8 cellular contexts compared by ENCODE assay signal in the genomic region with DNA sequence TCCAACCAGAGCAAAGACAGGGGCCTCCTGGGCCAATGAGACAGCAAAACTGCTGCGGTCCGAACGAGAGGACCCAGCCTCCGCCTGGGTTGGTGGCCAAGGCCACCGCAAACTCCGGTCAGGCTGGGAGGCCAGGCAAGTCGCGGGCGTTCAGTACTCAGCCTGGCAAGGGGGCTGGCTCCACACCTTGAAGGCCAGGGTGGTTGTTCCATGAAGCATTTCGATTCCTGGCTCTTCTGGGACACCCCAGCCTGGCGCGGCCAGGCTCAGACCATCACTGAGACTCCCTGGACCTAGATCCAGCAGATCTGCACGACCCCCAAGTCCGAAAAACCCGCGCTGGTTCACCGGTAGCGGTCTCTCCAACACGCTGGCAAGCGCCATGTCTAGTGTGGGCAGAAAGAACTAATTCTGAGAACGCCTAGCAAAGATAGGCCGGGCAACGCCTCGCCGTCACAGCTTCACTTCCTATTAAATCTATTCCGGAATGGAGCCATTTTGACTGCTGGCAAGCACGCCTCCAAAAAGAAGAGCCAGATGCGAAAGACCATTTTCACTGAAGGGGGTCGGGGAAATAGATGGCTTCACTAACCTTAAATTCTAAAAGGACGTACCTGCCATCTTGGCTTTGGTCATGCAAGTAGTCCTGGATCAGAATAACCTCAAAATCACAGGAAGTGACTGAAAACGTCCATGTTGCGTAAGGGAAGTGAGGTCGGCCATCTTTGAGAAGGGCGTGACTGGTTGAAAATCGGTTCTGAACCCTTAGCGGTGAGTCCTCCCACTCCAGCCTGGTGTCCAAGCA. TPM values are rescaled to one million over a fixed set of nuclear protein-coding genes. Genes with fewer than 3 reads are reported as not detected.
A peak's percentile ranks its signal among the peaks of the same experiment; 100 is the strongest.
DNase-seq lines count a peak whose midpoint lies in the region; ATAC-seq and TF ChIP-seq lines count a peak whose summit lies in the region.

A gene (minus strand): TSS at position 403 of the 805 bp plus-strand sequence. CDS start 19 bp downstream, at position 384.

- peaks cover 40% of the 10 kb centered on the region for H3K36me3 ChIP-seq in WERI-Rb-1

- peak within 1 kb of the TSS; percentile 93 for H3K27ac ChIP-seq in WERI-Rb-1

- H3K4me3 ChIP-seq in WERI-Rb-1 (ENCODE audit: low read depth, low read length) (peak within 1 kb of the TSS; percentile 95), choroid plexus epithelial cell (ENCODE audit: low read depth, low read length) (peak within 1 kb of the TSS; percentile 93)

- H3K9me3 ChIP-seq in WERI-Rb-1 (ENCODE audit: severe bottlenecking), result no peaks in the 10 kb centered on the region

- DNase-seq in activated gamma-delta T cell treated with Interleukin-2 at 50 U/mL for 16 hours, result peak; percentile 86
- DNase-seq in activated gamma-delta T cell (lab: John Stamatoyannopoulos, UW), result no peak
- peak; percentile 92 for DNase-seq in WERI-Rb-1
- DNase-seq in choroid plexus epithelial cell (ENCODE audit: low read depth), result peak; percentile 98
- peak; percentile 89 for DNase-seq in left lobe of liver (ENCODE audit: low spot score)
- peak; percentile 83 for DNase-seq in stimulated activated CD4-positive, alpha-beta T cell treated with anti-CD3 and anti-CD28 coated beads, Interleukin-4, amount 100 ng/mL, for 1 hour
- DNase-seq in NCI-H1436 (lab: John Stamatoyannopoulos, UW), result no peak

- no peak for TF ChIP-seq CTCF in WERI-Rb-1 (IDR thresholded peaks at IDR 0.05; ENCODE audit: low read depth, low read length)
- no peak for TF ChIP-seq CTCF in choroid plexus epithelial cell (conservative IDR thresholded peaks at IDR 0.05; ENCODE audit: low read depth, low read length)

- ATAC-seq in HG03280 (IDR thresholded peaks at IDR 0.05; ENCODE audit: unreplicated experiment) (peak; percentile 90), left lobe of liver (peak; percentile 97)

- no peaks in the 10 kb centered on the region for H3K27me3 ChIP-seq in WERI-Rb-1 (ENCODE audit: insufficient read depth, low read depth, severe bottlenecking)

RNA-seq across cellular contexts. Expression of the gene that starts here (rescaled TPM):
- 59.9 TPM for total RNA-seq in left lobe of liver

Comparison
In these comparisons a context has a peak if more than half of its experiments do, and no peak if none do; other contexts are left out.
1. DNase-seq: peak in activated gamma-delta T cell treated with Interleukin-2 at 50 U/mL for 16 hours (single experiment), WERI-Rb-1 (single experiment), choroid plexus epithelial cell (single experiment), left lobe of liver (single experiment) and stimulated activated CD4-positive, alpha-beta T cell treated with anti-CD3 and anti-CD28 coated beads, Interleukin-4, amount 100 ng/mL, for 1 hour (single experiment); none in activated gamma-delta T cell (single experiment) and NCI-H1436 (single experiment).